Comparison of ENCODE assay signal across 25 cellular contexts in genomic region chr15:83613146-83613635, GRCh38. TPM values are rescaled to one million over a fixed set of nuclear protein-coding genes. Genes with fewer than 3 reads are reported as not detected.
"Had no signal": no experiment of that assay in that cellular context is flagged by ENCODE, and none has a peak within 500 bp of the region (broad histone marks: within the 10 kb centered on the region; RNA-seq: fewer than 3 reads in every experiment).

No MANE protein-coding gene starts in this region.

- DNase-seq: immature natural killer cell; kidney; left ventricle myocardium inferior; mucosa of descending colon; naive thymus-derived CD8-positive, alpha-beta T cell; posterior cingulate gyrus; right lobe of liver; small intestine; spleen; stimulated activated CD4-positive, alpha-beta T cell treated with anti-CD3 and anti-CD28 coated beads, Interleukin-2, amount 100 ng/mL, for 48 hours; stimulated activated CD4-positive, alpha-beta T cell treated with anti-CD3 and anti-CD28 coated beads, Interleukin-4, amount 100 ng/mL, for 4 hours; stimulated activated CD8-positive, alpha-beta memory T cell treated with anti-CD3 and anti-CD28 coated beads, Interleukin-4, amount 100 ng/mL, for 48 hours; stimulated activated naive CD4-positive, alpha-beta T cell treated with Interleukin-2 at 50 U/mL for 16 hours; stimulated activated naive CD8-positive, alpha-beta T cell treated with anti-CD3 and anti-CD28 coated beads, Interleukin-15, amount 100 ng/mL, for 72 hours; uterus had no signal

- H3K4me3 Mint-ChIP-seq: immature natural killer cell; naive thymus-derived CD8-positive, alpha-beta T cell; nephron; neural crest cell; stimulated activated memory B cell treated with anti-CD40 and anti-IgM and Interleukin-4, amounts not matched to agents 10 μg/mL and 1 μg/mL and 100 μg/mL, for 72 hours; stimulated activated naive CD8-positive, alpha-beta T cell treated with anti-CD3 and anti-CD28 coated beads, Interleukin-15, amount 100 ng/mL, for 72 hours; type B pancreatic cell had no signal

- H3K27ac ChIP-seq: heart left ventricle, left ventricle myocardium inferior, pancreas, prostate gland, right lobe of liver, spleen, tibial nerve, uterus had no signal

- H3K9me3 Mint-ChIP-seq: naive thymus-derived CD8-positive, alpha-beta T cell; nephron; neural crest cell; stimulated activated memory B cell treated with anti-CD40 and anti-IgM and Interleukin-4, amounts not matched to agents 10 μg/mL and 1 μg/mL and 100 μg/mL, for 72 hours; stimulated activated naive CD8-positive, alpha-beta T cell treated with anti-CD3 and anti-CD28 coated beads, Interleukin-15, amount 100 ng/mL, for 72 hours; type B pancreatic cell had no signal

- H3K36me3 ChIP-seq: heart left ventricle, left ventricle myocardium inferior, pancreas, prostate gland, right lobe of liver, spleen, tibial nerve, uterus had no signal

- H3K9me3 ChIP-seq: heart left ventricle, left ventricle myocardium inferior, mucosa of descending colon, pancreas, prostate gland, right lobe of liver, spleen, tibial nerve, uterus had no signal

- ATAC-seq: heart left ventricle; mucosa of descending colon; naive thymus-derived CD8-positive, alpha-beta T cell; right lobe of liver; stimulated activated memory B cell treated with anti-CD40 and anti-IgM and Interleukin-4, amounts not matched to agents 10 μg/mL and 1 μg/mL and 100 μg/mL, for 72 hours; stimulated activated naive CD8-positive, alpha-beta T cell treated with anti-CD3 and anti-CD28 coated beads, Interleukin-15, amount 100 ng/mL, for 72 hours had no signal

- H3K4me1 ChIP-seq: heart left ventricle, left ventricle myocardium inferior, prostate gland, right lobe of liver, spleen, uterus had no signal

- H3K4me3 ChIP-seq: heart left ventricle, left ventricle myocardium inferior, lung, mucosa of descending colon, pancreas, prostate gland, right lobe of liver, spleen, tibial nerve, uterus had no signal

- H3K27me3 Mint-ChIP-seq: stimulated activated memory B cell treated with anti-CD40 and anti-IgM and Interleukin-4, amounts not matched to agents 10 μg/mL and 1 μg/mL and 100 μg/mL, for 72 hours; type B pancreatic cell had no signal

- H3K36me3 Mint-ChIP-seq: immature natural killer cell; naive thymus-derived CD8-positive, alpha-beta T cell; stimulated activated memory B cell treated with anti-CD40 and anti-IgM and Interleukin-4, amounts not matched to agents 10 μg/mL and 1 μg/mL and 100 μg/mL, for 72 hours had no signal

- H3K27me3 ChIP-seq: heart left ventricle, pancreas, right lobe of liver, spleen, tibial nerve, uterus had no signal

- FAIRE-seq: islet of Langerhans, kidney, pancreas, small intestine had no signal

- H3K4me1 Mint-ChIP-seq: immature natural killer cell; naive thymus-derived CD8-positive, alpha-beta T cell; stimulated activated memory B cell treated with anti-CD40 and anti-IgM and Interleukin-4, amounts not matched to agents 10 μg/mL and 1 μg/mL and 100 μg/mL, for 72 hours; stimulated activated naive CD8-positive, alpha-beta T cell treated with anti-CD3 and anti-CD28 coated beads, Interleukin-15, amount 100 ng/mL, for 72 hours had no signal

- H3K27ac Mint-ChIP-seq: immature natural killer cell; naive thymus-derived CD8-positive, alpha-beta T cell; stimulated activated memory B cell treated with anti-CD40 and anti-IgM and Interleukin-4, amounts not matched to agents 10 μg/mL and 1 μg/mL and 100 μg/mL, for 72 hours; stimulated activated naive CD8-positive, alpha-beta T cell treated with anti-CD3 and anti-CD28 coated beads, Interleukin-15, amount 100 ng/mL, for 72 hours; type B pancreatic cell had no signal

RNA-seq across cellular contexts. Expression of gene ADAMTSL3, which starts 40.7 kb away (rescaled TPM):
- total RNA-seq: naive thymus-derived CD8-positive, alpha-beta T cell had no signal
